In genomic region chr1:32091176-32091575, GRCh38 we compare ENCODE assay signal across 23 cellular contexts. TPM values are rescaled to one million over a fixed set of nuclear protein-coding genes. Genes with fewer than 3 reads are reported as not detected.
DNase-seq lines count a peak whose midpoint lies in the region; ATAC-seq, FAIRE-seq and TF ChIP-seq lines count a peak whose summit lies in the region.
"Had no signal": no experiment of that assay in that cellular context is flagged by ENCODE, and none has a peak within 500 bp of the region (broad histone marks: within the 10 kb centered on the region; RNA-seq: fewer than 3 reads in every experiment).

No MANE protein-coding gene starts in this region.

- no peak overlapping the region for H2BK15ac ChIP-seq in H1 (ENCODE audit: low read length)
- H2BK15ac ChIP-seq in neuronal stem cell (ENCODE audit: low read length) = no peak overlapping the region
- H2BK15ac ChIP-seq in mesenchymal stem cell (ENCODE audit: low read depth, poor library complexity, severe bottlenecking) = no peak overlapping the region

- no peak overlapping the region for H3K27ac Mint-ChIP-seq in MCF 10A (ENCODE audit: low read depth, unreplicated experiment)
- H3K27ac Mint-ChIP-seq: B cell; CD4-positive, alpha-beta T cell; CD8-positive, alpha-beta T cell had no signal

- H2BK12ac ChIP-seq in H1 (ENCODE audit: low read depth, low read length) = no peak overlapping the region
- H2BK12ac ChIP-seq in neuronal stem cell (ENCODE audit: low read length) = no peak overlapping the region
- H2BK12ac ChIP-seq in mesenchymal stem cell (ENCODE audit: low read length in 2 of 2) = no peak overlapping the region

- H3K36me3 Mint-ChIP-seq in MCF 10A (ENCODE audit: insufficient read depth, unreplicated experiment) = peaks cover 55% of the 10 kb centered on the region

- no peaks in the 10 kb centered on the region for H3K23me2 ChIP-seq in H1 (ENCODE audit: low read depth, low read length)

- no peak overlapping the region for H3K56ac ChIP-seq in H1 (replicated peaks; ENCODE audit: insufficient read length, low read depth, low read length)

- no peak overlapping the region for H3K4me3 Mint-ChIP-seq in MCF 10A (ENCODE audit: unreplicated experiment)
- H3K4me3 Mint-ChIP-seq: B cell; CD4-positive, alpha-beta T cell; CD8-positive, alpha-beta T cell had no signal

- H3K4me1 ChIP-seq in Karpas-422 (ENCODE audit: low read length) (no peaks in the 10 kb centered on the region), H1 (replicated peaks in 1 of 4; ENCODE audit: control insufficient read depth in 3 of 4, insufficient read depth in 4 of 4, low read length in 3 of 4) (no peaks in the 10 kb centered on the region), neuronal stem cell (ENCODE audit: control insufficient read depth in 2 of 2, insufficient read depth in 1 of 2, low read depth in 1 of 2, low read length in 2 of 2) (no peaks in the 10 kb centered on the region), mesenchymal stem cell (ENCODE audit: control insufficient read depth, insufficient read depth, low read depth, low read length) (no peaks in the 10 kb centered on the region), foreskin keratinocyte (no peaks in the 10 kb centered on the region)
- H3K4me1 ChIP-seq: Caco-2 had no signal

- no peak for FAIRE-seq in H1 (lab: Jason Lieb, UNC)
- FAIRE-seq: A204.1, D721Med, G401.6, GM12891 had no signal

- no peak for ATAC-seq in foreskin keratinocyte
- ATAC-seq: CD8-positive, alpha-beta T cell had no signal

- whole genome bisulfite sequencing in H1 (ENCODE audit: extremely low coverage in 1 of 2, insufficient coverage in 1 of 2, insufficient read length in 1 of 2, insufficient replicate concordance in 2 of 2, low coverage in 1 of 2, low lambda C conversion rate in 2 of 2, missing lambda C conversion rate in 1 of 2), 2 experiments = 97% methylated on average over 8 of the region's 8 CpGs; no CpG with 5 or more reads in 1 of the 2 experiments
- no CpG with 5 or more reads among the region's 8 CpGs for WGBS in neuronal stem cell (ENCODE audit: extremely low coverage in 2 of 2, insufficient read length in 2 of 2, insufficient replicate concordance in 1 of 2), 2 donors
- WGBS in mesenchymal stem cell = 98% methylated on average over 8 of the region's 8 CpGs

- H4K5ac ChIP-seq in H1 (ENCODE audit: insufficient read length, low read depth, low read length) = no peak overlapping the region

- H4K91ac ChIP-seq in H1 (replicated peaks; ENCODE audit: insufficient read length, low read length) (no peak overlapping the region), neuronal stem cell (ENCODE audit: low read depth, low read length, poor library complexity) (no peak overlapping the region), mesenchymal stem cell (ENCODE audit: low read length) (no peak overlapping the region)

- no peak overlapping the region for H3K23ac ChIP-seq in H1 (ENCODE audit: insufficient read length)
- H3K23ac ChIP-seq in neuronal stem cell (ENCODE audit: low read depth, low read length, poor library complexity) = no peak overlapping the region
- no peak overlapping the region for H3K23ac ChIP-seq in mesenchymal stem cell (ENCODE audit: low read length in 2 of 2)

- DNase-seq in Ammon's horn (ENCODE audit: low spot score) = peak; percentile 64
- DNase-seq in Karpas-422 = peak; percentile 37
- no peak for DNase-seq in H1 (ENCODE audit: low read depth in 1 of 2, low spot score in 2 of 2)
- DNase-seq in neuronal stem cell (ENCODE audit: low spot score) = no peak
- DNase-seq in NCI-H1092 treated with DMSO at 0.1 percent for 48 hours (lab: John Stamatoyannopoulos, UW) = no peak
- no peak for DNase-seq in mesenchymal stem cell
- no peak for DNase-seq in MCF 10A (ENCODE audit: unreplicated experiment)
- DNase-seq in foreskin keratinocyte = no peak
- DNase-seq: 8988T; ACHN; Caco-2; Calu3; CD4-positive, alpha-beta T cell; CD8-positive, alpha-beta T cell; DMS79 treated with DMSO at 0.1 percent for 48 hours; GF-D8 had no signal

- no peak overlapping the region for H2BK5ac ChIP-seq in H1 (ENCODE audit: low read depth, low read length)
- H2BK5ac ChIP-seq in neuronal stem cell (ENCODE audit: low read length) = no peak overlapping the region
- H2BK5ac ChIP-seq in mesenchymal stem cell (ENCODE audit: low read depth, low read length, poor library complexity, severe bottlenecking) = no peak overlapping the region

- H2AFZ ChIP-seq in Karpas-422 (ENCODE audit: low read length) = no peak overlapping the region
- no peak overlapping the region for H2AFZ ChIP-seq in H1 (ENCODE audit: low read length)
- H2AFZ ChIP-seq in neuronal stem cell (ENCODE audit: low read length) = no peak overlapping the region
- no peak overlapping the region for H2AFZ ChIP-seq in mesenchymal stem cell (ENCODE audit: low read depth, low read length)

- H2BK120ac ChIP-seq in H1 (replicated peaks; ENCODE audit: low read depth, low read length) = no peak overlapping the region
- H2BK120ac ChIP-seq in neuronal stem cell (ENCODE audit: low read depth, low read length) = no peak overlapping the region
- no peak overlapping the region for H2BK120ac ChIP-seq in mesenchymal stem cell (ENCODE audit: low read depth, low read length)

- POLR2A ChIA-PET in H1 (lab: Charles Lee; ENCODE audit: partially characterized antibody) = interaction anchor here (0.6 to 1.3 kb wide), 6 partner anchors 13 to 242 kb away, joined by 3 to 6 read pairs (median 3); no protein-coding TSS in a partner anchor
- POLR2A ChIA-PET in MCF 10A (lab: Yijun Ruan, JAX) = interaction anchor here (2.1 kb wide), 1 partner anchor 9 kb away, joined by 6 read pairs; no protein-coding TSS in a partner anchor

- no peaks in the 10 kb centered on the region for H3K79me1 ChIP-seq in H1 (ENCODE audit: low read depth, low read length)
- no peaks in the 10 kb centered on the region for H3K79me1 ChIP-seq in neuronal stem cell (ENCODE audit: low read depth, low read length)
- peaks cover 4% of the 10 kb centered on the region for H3K79me1 ChIP-seq in mesenchymal stem cell (replicated peaks; ENCODE audit: low read length, poor library complexity, severe bottlenecking)

- intact Hi-C loops in MCF 10A (cut with micrococcal nuclease) = no loop called here

- no peak for TF ChIP-seq RAD21 in H1 (IDR thresholded peaks at IDR 0.05 in 1 of 2, conservative IDR thresholded peaks at IDR 0.05 in 1 of 2; ENCODE audit: low read depth in 2 of 2, low read length in 2 of 2)

- TF ChIP-seq POLR2A in H1 (IDR thresholded peaks at IDR 0.05; ENCODE audit: control extremely low read depth in 1 of 2, low read depth in 2 of 2, low read length in 2 of 2) = no peak

- H3K4ac ChIP-seq in H1 (replicated peaks; ENCODE audit: insufficient read length, low read depth, low read length) = no peak overlapping the region
- H3K4ac ChIP-seq in neuronal stem cell (ENCODE audit: low read length) = peak overlapping the region; percentile 17
- no peak overlapping the region for H3K4ac ChIP-seq in mesenchymal stem cell (ENCODE audit: low read depth in 1 of 2, low read length in 2 of 2)

- no peak overlapping the region for H2AK5ac ChIP-seq in H1 (ENCODE audit: low read depth, low read length)
- no peak overlapping the region for H2AK5ac ChIP-seq in neuronal stem cell (ENCODE audit: low read depth, low read length)
- no peak overlapping the region for H2AK5ac ChIP-seq in mesenchymal stem cell (ENCODE audit: low read length, severe bottlenecking)

- H4K20me1 ChIP-seq in Karpas-422 (ENCODE audit: insufficient read depth, low read depth, low read length) = no peaks in the 10 kb centered on the region
- no peaks in the 10 kb centered on the region for H4K20me1 ChIP-seq in H1 (replicated peaks in 1 of 2; ENCODE audit: control insufficient read depth in 1 of 2, insufficient read depth in 2 of 2, low read length in 2 of 2)

- CTCF ChIA-PET in H1 (lab: Charles Lee; ENCODE audit: partially characterized antibody) = interaction anchor here (0.9 to 1.6 kb wide), 4 partner anchors 8 to 16 kb away, joined by 4 to 5 read pairs (median 4); no protein-coding TSS in a partner anchor
- CTCF ChIA-PET in MCF 10A (lab: Yijun Ruan, JAX) = interaction anchor here (0.6 to 0.7 kb wide), 3 partner anchors 18 to 253 kb away, joined by 3 read pairs; no protein-coding TSS in a partner anchor

- no peaks in the 10 kb centered on the region for H3K27me3 Mint-ChIP-seq in MCF 10A (ENCODE audit: insufficient read depth, unreplicated experiment)
- H3K27me3 Mint-ChIP-seq: B cell; CD4-positive, alpha-beta T cell had no signal

- H3K9me3 ChIP-seq in Karpas-422 (ENCODE audit: low read length) (no peaks in the 10 kb centered on the region), H1 (ENCODE audit: insufficient read depth in 2 of 2, low read depth in 1 of 2, low read length in 1 of 2) (no peaks in the 10 kb centered on the region), neuronal stem cell (replicated peaks in 1 of 2; ENCODE audit: control insufficient read depth in 2 of 2, insufficient read depth in 1 of 2, low read depth in 1 of 2, low read length in 2 of 2) (no peaks in the 10 kb centered on the region), mesenchymal stem cell (ENCODE audit: control insufficient read depth, low read length) (no peaks in the 10 kb centered on the region)
- H3K9me3 ChIP-seq: BLaER1 treated with 17β-estradiol and CSF1 and Interleukin-3, amounts not matched to agents 10 nM and 100 nM; Caco-2 had no signal

- H3K36me3 ChIP-seq in Karpas-422 (ENCODE audit: insufficient read depth, low read length) = peaks cover 17% of the 10 kb centered on the region
- H3K36me3 ChIP-seq in H1 (ENCODE audit: control insufficient read depth in 2 of 4, insufficient read depth in 4 of 4, low read length in 3 of 4) = peaks cover 5 to 38% (median 25%) of the 10 kb centered on the region in 4 experiments
- H3K36me3 ChIP-seq in neuronal stem cell (replicated peaks in 1 of 2; ENCODE audit: control insufficient read depth in 2 of 2, insufficient read depth in 2 of 2, low read length in 2 of 2) = peaks cover 39 to 81% of the 10 kb centered on the region in 2 donors
- peaks cover 57 to 63% of the 10 kb centered on the region in 2 experiments for H3K36me3 ChIP-seq in mesenchymal stem cell (ENCODE audit: control insufficient read depth in 1 of 2, insufficient read depth in 2 of 2, low read depth in 1 of 2, low read length in 2 of 2)

- TF ChIP-seq EP300 in H1 (IDR thresholded peaks at IDR 0.05; ENCODE audit: borderline replicate concordance in 1 of 2, low read depth in 2 of 2, low read length in 2 of 2) = no peak

- H3K4me2 ChIP-seq in Karpas-422 (ENCODE audit: low read depth, low read length, poor library complexity, severe bottlenecking) (no peak overlapping the region), H1 (ENCODE audit: insufficient read depth in 1 of 2, low read depth in 2 of 2, low read length in 2 of 2) (no peak overlapping the region), neuronal stem cell (ENCODE audit: insufficient read depth, low read length, poor library complexity, severe bottlenecking) (no peak overlapping the region), mesenchymal stem cell (ENCODE audit: low read length, poor library complexity, severe bottlenecking) (no peak overlapping the region)
- H3K4me2 ChIP-seq: BLaER1 treated with 17β-estradiol and CSF1 and Interleukin-3, amounts not matched to agents 10 nM and 100 nM had no signal

- no peaks in the 10 kb centered on the region for H3K4me1 Mint-ChIP-seq in MCF 10A (ENCODE audit: insufficient read depth, unreplicated experiment)
- H3K4me1 Mint-ChIP-seq: B cell had no signal

- no peaks in the 10 kb centered on the region for H3K9me2 ChIP-seq in Karpas-422 (replicated peaks; ENCODE audit: insufficient read depth, low read length)

- H2BK20ac ChIP-seq in H1 (ENCODE audit: low read length) = no peak overlapping the region

- H3K4me3 ChIP-seq in Karpas-422 (ENCODE audit: low read length) (no peak overlapping the region), H1 (ENCODE audit: extremely low read depth in 1 of 4, insufficient read depth in 2 of 4, low read depth in 3 of 4, low read length in 4 of 4) (no peak overlapping the region), neuronal stem cell (ENCODE audit: low read length in 2 of 2) (no peak overlapping the region), mesenchymal stem cell (ENCODE audit: insufficient read depth in 1 of 2, low read depth in 1 of 2, low read length in 2 of 2) (no peak overlapping the region)
- H3K4me3 ChIP-seq: BLaER1 treated with 17β-estradiol and CSF1 and Interleukin-3, amounts not matched to agents 10 nM and 100 nM had no signal

- no peaks in the 10 kb centered on the region for H3K9me3 Mint-ChIP-seq in MCF 10A (ENCODE audit: unreplicated experiment)
- H3K9me3 Mint-ChIP-seq: CD4-positive, alpha-beta T cell; CD8-positive, alpha-beta T cell had no signal

- H3K27me3 ChIP-seq in Karpas-422 (ENCODE audit: low read length) = no peaks in the 10 kb centered on the region
- no peaks in the 10 kb centered on the region for H3K27me3 ChIP-seq in H1 (replicated peaks in 1 of 4; ENCODE audit: control insufficient read depth in 3 of 4, extremely low read depth in 1 of 4, insufficient read depth in 3 of 4, low read length in 3 of 4)
- no peaks in the 10 kb centered on the region for H3K27me3 ChIP-seq in neuronal stem cell (ENCODE audit: control insufficient read depth in 3 of 3, insufficient read depth in 3 of 3, low read depth in 1 of 3, low read length in 3 of 3)
- no peaks in the 10 kb centered on the region for H3K27me3 ChIP-seq in mesenchymal stem cell (ENCODE audit: control insufficient read depth in 1 of 2, insufficient read depth in 1 of 2, low read length in 2 of 2)
- no peaks in the 10 kb centered on the region for H3K27me3 ChIP-seq in foreskin keratinocyte
- H3K27me3 ChIP-seq: BLaER1 treated with 17β-estradiol and CSF1 and Interleukin-3, amounts not matched to agents 10 nM and 100 nM had no signal

- TF ChIP-seq CTCF in H1 (IDR thresholded peaks at IDR 0.05; ENCODE audit: control extremely low read depth in 1 of 3, insufficient read depth in 1 of 3, low read depth in 1 of 3, low read length in 3 of 3) = no peak
- no peak for TF ChIP-seq CTCF in MCF 10A (IDR thresholded peaks at IDR 0.05; ENCODE audit: unreplicated experiment)
- TF ChIP-seq CTCF in foreskin keratinocyte (conservative IDR thresholded peaks at IDR 0.05) = no peak

- no peak overlapping the region for H3K18ac ChIP-seq in H1 (ENCODE audit: extremely low read depth, low read length)
- H3K18ac ChIP-seq in neuronal stem cell (ENCODE audit: low read length) = no peak overlapping the region
- H3K18ac ChIP-seq in mesenchymal stem cell (ENCODE audit: low read depth in 1 of 2, low read length in 2 of 2) = no peak overlapping the region

- H3K27ac ChIP-seq in Karpas-422 (ENCODE audit: low read length) (no peak overlapping the region), H1 (ENCODE audit: low read depth, low read length) (peak overlapping the region; percentile 15; the same call in 1 of the 2 replicates), neuronal stem cell (replicated peaks; ENCODE audit: low read length) (no peak overlapping the region), mesenchymal stem cell (ENCODE audit: low read length, poor library complexity, severe bottlenecking) (no peak overlapping the region), foreskin keratinocyte (no peak overlapping the region)
- H3K27ac ChIP-seq: BLaER1 treated with 17β-estradiol and CSF1 and Interleukin-3, amounts not matched to agents 10 nM and 100 nM; C4-2B had no signal

- H3K79me2 ChIP-seq in Karpas-422 (ENCODE audit: low read length) = no peaks in the 10 kb centered on the region
- H3K79me2 ChIP-seq in H1 (ENCODE audit: control insufficient read depth in 1 of 2, insufficient read depth in 2 of 2, low read length in 2 of 2) = no peaks in the 10 kb centered on the region

- H3K9ac ChIP-seq in Karpas-422 (ENCODE audit: low read length) = no peak overlapping the region
- H3K9ac ChIP-seq in H1 (replicated peaks in 1 of 4; ENCODE audit: extremely low read depth in 1 of 4, low read depth in 3 of 4, low read length in 3 of 4) = no peak overlapping the region
- no peak overlapping the region for H3K9ac ChIP-seq in neuronal stem cell (ENCODE audit: low read depth, low read length, poor library complexity)
- no peak overlapping the region for H3K9ac ChIP-seq in mesenchymal stem cell (ENCODE audit: low read length)
- H3K9ac ChIP-seq: BLaER1 treated with 17β-estradiol and CSF1 and Interleukin-3, amounts not matched to agents 10 nM and 100 nM had no signal

- H4K8ac ChIP-seq in H1 (ENCODE audit: extremely low read depth, insufficient read depth, low read length) (peak overlapping the region; percentile 62; the same call in 1 of the 2 replicates), neuronal stem cell (ENCODE audit: low read depth, low read length) (no peak overlapping the region), mesenchymal stem cell (ENCODE audit: low read length) (no peak overlapping the region)

- H3K14ac ChIP-seq in H1 (ENCODE audit: insufficient read length) = no peak overlapping the region
- H3K14ac ChIP-seq in neuronal stem cell (ENCODE audit: low read length) = no peak overlapping the region
- H3K14ac ChIP-seq in mesenchymal stem cell (ENCODE audit: low read length in 2 of 2) = no peak overlapping the region

- no TSS peak for BruUV-seq in MCF 10A (replicated peaks; lab: Mats Ljungman, UMichigan)

RNA-seq across cellular contexts. Expression of gene KPNA6, which starts 16.7 kb away (rescaled TPM):
- total RNA-seq in Karpas-422 (2014; rRNA removed; shearing (Covaris generic); ENCODE audit: low replicate concordance) = 19.7 and 26.0 TPM in 2 replicates
- total RNA-seq in H1 (2021; fragmentation: NEBNext Ultra II Directional; extraction: Animal tissue kit (Norgen Biotek cat#: 25700)) = 116 and 120 TPM in 2 replicates
- 22.0 and 24.2 TPM in 2 replicates for polyA plus RNA-seq in H1 (2011; rRNA removed)
- polyA plus RNA-seq in H1 (2011; cell fraction: cytosol; rRNA removed) = 26.1 TPM
- 15.4 TPM for polyA plus RNA-seq in H1 (2011; cell fraction: nucleus; rRNA removed)
- 29.4 to 37.6 TPM (median 31.3 TPM) in 4 replicates for polyA plus RNA-seq in H1 (2012, experiment 1 of 2)
- 16.3 TPM for polyA plus RNA-seq in H1 (2012, experiment 2 of 2)
- polyA plus RNA-seq in H1 (2013, experiment 1 of 2) = 35.5 TPM
- 33.6 TPM for polyA plus RNA-seq in H1 (2013, experiment 2 of 2)
- 63.9 and 90.5 TPM in 2 replicates for polyA minus RNA-seq in H1 (2011; rRNA and poly(A)+ RNA removed)
- 34.0 TPM for polyA minus RNA-seq in H1 (2011; cell fraction: cytosol; rRNA and poly(A)+ RNA removed)
- polyA minus RNA-seq in H1 (2011; cell fraction: nucleus; rRNA and poly(A)+ RNA removed) = 20.9 TPM
- 24.0 TPM for polyA plus RNA-seq in neuronal stem cell (2013, experiment 1 of 2)
- 24.9 TPM for polyA plus RNA-seq in neuronal stem cell (2013, experiment 2 of 2)
- 30.2 TPM for polyA plus RNA-seq in mesenchymal stem cell (2013, experiment 1 of 2)
- polyA plus RNA-seq in mesenchymal stem cell (2013, experiment 2 of 2) = 28.7 TPM
- 86.9 and 109 TPM in 2 replicates for total RNA-seq in MCF 10A (2022)
- 58.2 and 58.9 TPM in 2 replicates for total RNA-seq in foreskin keratinocyte
- 15.1 and 17.7 TPM in 2 replicates for polyA plus RNA-seq in foreskin keratinocyte

RNA-seq across cellular contexts. Expression of gene TMEM39B, which starts 18.4 kb away (rescaled TPM):
- 10.3 and 11.5 TPM in 2 replicates for total RNA-seq in Karpas-422 (2014; rRNA removed; shearing (Covaris generic); ENCODE audit: low replicate concordance)
- total RNA-seq in H1 (2021; fragmentation: NEBNext Ultra II Directional; extraction: Animal tissue kit (Norgen Biotek cat#: 25700)) = 24.6 and 25.3 TPM in 2 replicates
- 32.7 and 39.6 TPM in 2 replicates for polyA plus RNA-seq in H1 (2011; rRNA removed)
- 23.6 TPM for polyA plus RNA-seq in H1 (2011; cell fraction: cytosol; rRNA removed)
- polyA plus RNA-seq in H1 (2011; cell fraction: nucleus; rRNA removed) = 31.0 TPM
- polyA plus RNA-seq in H1 (2012, experiment 1 of 2) = 15.8 to 27.3 TPM (median 23.5 TPM) in 4 replicates
- polyA plus RNA-seq in H1 (2012, experiment 2 of 2) = 24.5 TPM
- 23.0 TPM for polyA plus RNA-seq in H1 (2013, experiment 1 of 2)
- polyA plus RNA-seq in H1 (2013, experiment 2 of 2) = 25.3 TPM
- 16.2 and 21.4 TPM in 2 replicates for polyA minus RNA-seq in H1 (2011; rRNA and poly(A)+ RNA removed)
- polyA minus RNA-seq in H1 (2011; cell fraction: cytosol; rRNA and poly(A)+ RNA removed) = 13.9 TPM
- 10.3 TPM for polyA minus RNA-seq in H1 (2011; cell fraction: nucleus; rRNA and poly(A)+ RNA removed)
- 17.3 TPM for polyA plus RNA-seq in neuronal stem cell (2013, experiment 1 of 2)
- 17.7 TPM for polyA plus RNA-seq in neuronal stem cell (2013, experiment 2 of 2)
- polyA plus RNA-seq in mesenchymal stem cell (2013, experiment 1 of 2) = 13.7 TPM
- polyA plus RNA-seq in mesenchymal stem cell (2013, experiment 2 of 2) = 13.0 TPM
- total RNA-seq in MCF 10A (2022) = 15.0 and 22.3 TPM in 2 replicates
- total RNA-seq in foreskin keratinocyte = 10.1 and 11.4 TPM in 2 replicates
- 15.8 and 17.2 TPM in 2 replicates for polyA plus RNA-seq in foreskin keratinocyte

Comparison
In these comparisons a context has a peak if more than half of its experiments do, and no peak if none do; other contexts are left out.
1. DNase-seq: peak in Ammon's horn (single experiment) and Karpas-422 (single experiment); none in H1 (0 of 2), neuronal stem cell (single experiment), NCI-H1092 treated with DMSO at 0.1 percent for 48 hours (single experiment), mesenchymal stem cell (single experiment), MCF 10A (single experiment) and foreskin keratinocyte (0 of 2).